Comparison of ENCODE assay signal across 8 cellular contexts in the genomic region with DNA sequence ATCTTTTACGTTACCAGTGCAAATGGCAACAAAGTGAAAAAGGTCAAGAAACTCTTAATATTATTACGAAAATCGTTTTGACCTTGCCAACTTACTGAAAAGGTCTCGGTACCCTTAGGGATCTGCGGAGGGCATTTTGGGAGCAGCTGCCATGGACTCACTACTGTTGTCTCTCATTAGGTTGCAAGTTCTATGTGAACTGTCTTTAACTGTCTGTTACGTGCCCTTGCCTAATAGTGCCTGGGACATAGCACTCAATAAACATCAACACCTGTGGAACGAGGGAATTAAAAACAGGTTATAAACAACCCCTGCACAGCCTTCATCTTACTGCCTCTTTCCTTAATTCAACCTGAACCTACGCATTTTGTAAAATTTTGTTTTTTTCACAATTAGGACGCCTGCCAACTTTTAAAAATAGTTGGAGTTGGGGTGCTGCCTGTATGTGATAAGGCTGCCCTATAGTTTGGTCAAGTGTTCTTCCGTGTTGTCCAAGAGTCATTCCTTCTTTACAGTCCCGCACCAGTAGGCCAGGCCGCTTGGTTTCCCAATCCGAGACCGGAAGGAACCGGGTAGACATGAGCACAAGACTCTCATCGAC. TPM values are rescaled to one million over a fixed set of nuclear protein-coding genes. Genes with fewer than 3 reads are reported as not detected.
A peak's percentile ranks its signal among the peaks of the same experiment; 100 is the strongest.
DNase-seq lines count a peak whose midpoint lies in the region; ATAC-seq and TF ChIP-seq lines count a peak whose summit lies in the region.

No MANE protein-coding gene starts in this region.

- no peak for DNase-seq in PC-3
- DNase-seq in epithelial cell of esophagus (ENCODE audit: low read depth), result no peak
- DNase-seq in neural crest cell (ENCODE audit: low read depth, low spot score), result no peak
- no peak for DNase-seq in HCEC 1CT
- no peak for DNase-seq in NCI-H1930 (lab: John Stamatoyannopoulos, UW)
- no peak for DNase-seq in NK-92 (lab: John Stamatoyannopoulos, UW; ENCODE audit: unreplicated experiment)

- H3K9me2 ChIP-seq in PC-3 (replicated peaks; ENCODE audit: low read length), result no peaks in the 10 kb centered on the region

- H3K79me2 ChIP-seq in PC-3 (ENCODE audit: low read length), result peaks cover 42% of the 10 kb centered on the region

- H3K4me1 Mint-ChIP-seq in neural crest cell, result peaks cover 33% of the 10 kb centered on the region

- TSS peak; percentile 94 for BruUV-seq in PC-3 (replicated peaks; lab: Mats Ljungman, UMichigan)

- H3K4me2 ChIP-seq in PC-3 (ENCODE audit: low read length), result peak overlapping the region; percentile 85

- TF ChIP-seq CTCF in PC-3 (conservative IDR thresholded peaks at IDR 0.05; ENCODE audit: low read depth, low read length) (no peak), epithelial cell of esophagus (IDR thresholded peaks at IDR 0.05; ENCODE audit: insufficient read depth, low read depth, low read length, missing control alignments) (no peak), neural crest cell (conservative IDR thresholded peaks at IDR 0.05) (no peak)

- ATAC-seq in GM18867 (IDR thresholded peaks at IDR 0.05; ENCODE audit: unreplicated experiment) (peak; percentile 24), HG02610 (IDR thresholded peaks at IDR 0.05; ENCODE audit: unreplicated experiment) (peak; percentile 29), PC-3 (peak; percentile 37)

- no peaks in the 10 kb centered on the region for H3F3A ChIP-seq in PC-3 (ENCODE audit: low read length, unreplicated experiment)

- H3K4me3 Mint-ChIP-seq in neural crest cell, result peak overlapping the region; percentile 99

- peak overlapping the region; percentile 100 for H3K27ac Mint-ChIP-seq in neural crest cell (ENCODE audit: unreplicated experiment)

- H3K4me3 ChIP-seq in PC-3 (ENCODE audit: low read length) (peak overlapping the region; percentile 85), epithelial cell of esophagus (ENCODE audit: low read length) (peak overlapping the region; percentile 86)

- POLR2A ChIA-PET in PC-3 (lab: Charles Lee; ENCODE audit: unreplicated experiment), result interaction anchor here (0.6 to 1.0 kb wide), 2 partner anchors 26 to 281 kb away, joined by 3 to 5 read pairs; no protein-coding TSS in a partner anchor

- peaks cover 6% of the 10 kb centered on the region; the same call in 1 of the 2 replicates for H4K20me1 ChIP-seq in PC-3 (ENCODE audit: low read length)

- no peaks in the 10 kb centered on the region for H3K36me3 ChIP-seq in PC-3 (ENCODE audit: low read depth, low read length)

- intact Hi-C loops in PC-3 (cut with micrococcal nuclease), result loop anchor here (10.0 kb wide), 2 partner anchors 219 to 379 kb away; a partner anchor contains a TSS

- H3K4me1 ChIP-seq in PC-3 (ENCODE audit: insufficient read depth, low read length), result no peaks in the 10 kb centered on the region

- H3K27ac ChIP-seq in PC-3 (ENCODE audit: low read length), result peak overlapping the region; percentile 80

- H3K27me3 ChIP-seq in PC-3 (ENCODE audit: low read length), result no peaks in the 10 kb centered on the region

- H3K9me3 ChIP-seq in PC-3 (ENCODE audit: low read length), result no peaks in the 10 kb centered on the region

- H3K9ac ChIP-seq in PC-3 (ENCODE audit: low read length), result peak overlapping the region; percentile 89

- CTCF ChIA-PET in PC-3 (lab: Charles Lee), result no interaction called here

- H2AFZ ChIP-seq in PC-3 (ENCODE audit: low read length), result peak overlapping the region; percentile 86

- H3K9me3 Mint-ChIP-seq in neural crest cell, result no peaks in the 10 kb centered on the region

- no peaks in the 10 kb centered on the region for H3K36me3 Mint-ChIP-seq in neural crest cell (ENCODE audit: low read depth)

- H3K27me3 Mint-ChIP-seq in neural crest cell (ENCODE audit: low read depth), result peaks cover 12% of the 10 kb centered on the region

RNA-seq across cellular contexts. Expression of a gene that starts 0.5 kb away (rescaled TPM):
- 34.8 and 43.1 TPM in 2 replicates for total RNA-seq in PC-3 (2014; rRNA removed)
- total RNA-seq in neural crest cell, result 91.1 and 92.0 TPM in 2 replicates
